ENCODE assay signal across 12 cellular contexts in the genomic region with DNA sequence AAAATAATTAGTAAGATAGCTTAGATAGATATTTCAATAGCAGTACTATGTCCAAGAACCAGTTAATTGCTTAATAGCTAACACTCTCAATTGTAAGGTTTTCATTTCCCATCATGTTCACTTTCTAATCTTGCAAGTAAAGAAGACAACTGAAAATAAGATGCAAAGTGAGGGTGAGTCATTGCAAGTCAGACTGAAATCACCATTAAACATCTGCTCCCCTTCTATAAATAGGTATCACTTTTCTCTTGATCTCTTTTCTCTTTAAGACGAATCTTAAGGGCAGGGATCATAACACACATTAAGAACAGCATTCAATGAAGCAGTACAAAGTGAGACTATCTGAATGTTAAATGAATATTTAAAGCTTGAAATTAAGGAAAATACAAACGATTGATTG. TPM values are rescaled to one million over a fixed set of nuclear protein-coding genes. Genes with fewer than 3 reads are reported as not detected.
A peak's percentile ranks its signal among the peaks of the same experiment; 100 is the strongest.
DNase-seq lines count a peak whose midpoint lies in the region; ATAC-seq and TF ChIP-seq lines count a peak whose summit lies in the region.
"Had no signal": no experiment of that assay in that cellular context is flagged by ENCODE, and none has a peak within 500 bp of the region (broad histone marks: within the 10 kb centered on the region; RNA-seq: fewer than 3 reads in every experiment).

No MANE protein-coding gene starts in this region.

- H3K4me3 ChIP-seq in GM12864 (ENCODE audit: low read depth, low read length) (no peak overlapping the region), fibroblast of the aortic adventitia (ENCODE audit: low read depth, low read length) (no peak overlapping the region)
- H3K4me3 ChIP-seq: mucosa of descending colon had no signal

- ATAC-seq in GM21390 (IDR thresholded peaks at IDR 0.05; ENCODE audit: unreplicated experiment) = peak; percentile 75
- ATAC-seq: mucosa of descending colon had no signal

- no peak for TF ChIP-seq CTCF in GM12864 (IDR thresholded peaks at IDR 0.05; ENCODE audit: low read depth, low read length, missing control alignments)
- no peak for TF ChIP-seq CTCF in fibroblast of the aortic adventitia (IDR thresholded peaks at IDR 0.05; ENCODE audit: insufficient read depth, low read length)

- DNase-seq in GM12864 (ENCODE audit: low read depth) (peak; percentile 36), OCI-M1 (lab: John Stamatoyannopoulos, UW) (peak; percentile 2), fibroblast of the aortic adventitia (ENCODE audit: low read depth) (peak; percentile 19), D341Med (ENCODE audit: low spot score) (no peak), COLO668 (lab: John Stamatoyannopoulos, UW; ENCODE audit: unreplicated experiment) (no peak), NCI-H510A (lab: John Stamatoyannopoulos, UW) (no peak)
- DNase-seq in stimulated activated naive CD4-positive, alpha-beta T cell (lab: John Stamatoyannopoulos, UW) = no peak
- DNase-seq: activated gamma-delta T cell treated with Interleukin-2 at 50 U/mL for 16 hours, foreskin melanocyte, mucosa of descending colon, NCI-H1694 had no signal

RNA-seq across cellular contexts. Expression of gene UBR4, which starts 40.4 kb away (rescaled TPM):
- 136 and 142 TPM in 2 replicates for total RNA-seq in fibroblast of the aortic adventitia (ENCODE audit: low replicate concordance)

Comparison
In these comparisons a context has a peak if more than half of its experiments do, and no peak if none do; other contexts are left out.
1. DNase-seq: peak in GM12864 (single experiment), OCI-M1 (single experiment) and fibroblast of the aortic adventitia (single experiment); none in D341Med (single experiment), COLO668 (single experiment), stimulated activated naive CD4-positive, alpha-beta T cell (0 of 6) and NCI-H510A (single experiment).